Comparison of ENCODE assay signal across 1 cellular context in genomic region chr5:155833282-155833681, GRCh38.
TF ChIP-seq lines count a peak whose summit lies in the region.

No MANE protein-coding gene starts in this region.

TF ChIP-seq in IMR-90, 13 proteins besides CTCF, POLR2A, EP300 and RAD21 (continued from another document):
- TF ChIP-seq USF2 (IDR thresholded peaks at IDR 0.05; ENCODE audit: low read depth, low read length) (no peak), MAZ (IDR thresholded peaks at IDR 0.05; ENCODE audit: borderline replicate concordance, low read depth, low read length) (no peak), MAFK (IDR thresholded peaks at IDR 0.05; ENCODE audit: low read depth, low read length) (no peak), SMC3 (IDR thresholded peaks at IDR 0.05; ENCODE audit: low read depth, low read length) (no peak), CEBPB (IDR thresholded peaks at IDR 0.05; ENCODE audit: low read depth, low read length) (no peak), MXI1 (IDR thresholded peaks at IDR 0.05; ENCODE audit: borderline replicate concordance, low read depth, low read length) (no peak)
